In genomic region chr20:3784863-3785239, GRCh38 we compare ENCODE assay signal across 12 cellular contexts. TPM values are rescaled to one million over a fixed set of nuclear protein-coding genes. Genes with fewer than 3 reads are reported as not detected.
DNase-seq lines count a peak whose midpoint lies in the region; ATAC-seq, FAIRE-seq and TF ChIP-seq lines count a peak whose summit lies in the region.
"Had no signal": no experiment of that assay in that cellular context is flagged by ENCODE, and none has a peak within 500 bp of the region (broad histone marks: within the 10 kb centered on the region; RNA-seq: fewer than 3 reads in every experiment).

No MANE protein-coding gene starts in this region.

- H3K36me3 ChIP-seq in ACC112 (ENCODE audit: insufficient read depth, low read length) (peaks cover 2% of the 10 kb centered on the region; the same call in 1 of the 2 replicates), bronchial epithelial cell (ENCODE audit: control insufficient read depth, insufficient read depth, low read length) (peaks cover 5% of the 10 kb centered on the region)
- peaks cover 0 to 7% (median 0%) of the 10 kb centered on the region in 3 experiments for H3K36me3 ChIP-seq in naive thymus-derived CD4-positive, alpha-beta T cell (ENCODE audit: control insufficient read depth in 2 of 3, insufficient read depth in 3 of 3, low read length in 3 of 3)
- H3K36me3 ChIP-seq: pancreas had no signal

- POLR2A ChIA-PET in naive thymus-derived CD4-positive, alpha-beta T cell (lab: Charles Lee) = interaction anchor here (0.9 to 6.0 kb wide), 4 partner anchors 11 to 35 kb away, joined by 3 to 85 read pairs (median 6); partner anchors contain the start of genes ADISSP, AP5S1 and CDC25B

- no peak overlapping the region for H2AFZ ChIP-seq in ACC112 (ENCODE audit: low read length, unreplicated experiment)

- H3K9me3 Mint-ChIP-seq in naive thymus-derived CD4-positive, alpha-beta T cell = peaks cover 0 to 1% (median 0%) of the 10 kb centered on the region in 11 donors

- peaks cover 36% of the 10 kb centered on the region for H3K4me1 ChIP-seq in ACC112 (ENCODE audit: control insufficient read depth, insufficient read depth, low read length, unreplicated experiment)
- peaks cover 12 to 13% of the 10 kb centered on the region in 2 donors for H3K4me1 ChIP-seq in naive thymus-derived CD4-positive, alpha-beta T cell (ENCODE audit: control insufficient read depth in 2 of 2, insufficient read depth in 2 of 2, low read length in 2 of 2)

- no peak for ATAC-seq in naive thymus-derived CD4-positive, alpha-beta T cell
- ATAC-seq in GM19324 (IDR thresholded peaks at IDR 0.05; ENCODE audit: low FRiP score, unreplicated experiment) = no peak

- no peaks in the 10 kb centered on the region for H3K9me3 ChIP-seq in naive thymus-derived CD4-positive, alpha-beta T cell (ENCODE audit: control insufficient read depth in 2 of 3, low read length in 3 of 3)
- H3K9me3 ChIP-seq: pancreas had no signal

- H3K4me3 ChIP-seq in ACC112 (ENCODE audit: low read depth, low read length) = peak overlapping the region; percentile 98
- peak overlapping the region; percentile 52 for H3K4me3 ChIP-seq in bronchial epithelial cell (ENCODE audit: low read depth, low read length)
- no peak overlapping the region for H3K4me3 ChIP-seq in naive thymus-derived CD4-positive, alpha-beta T cell (ENCODE audit: low read length)

- no peak overlapping the region for H3K27ac ChIP-seq in ACC112 (ENCODE audit: low read depth, low read length)
- H3K27ac ChIP-seq in naive thymus-derived CD4-positive, alpha-beta T cell (ENCODE audit: low read depth, low read length) = peak overlapping the region; percentile 62

- no peak for TF ChIP-seq CTCF in bronchial epithelial cell (IDR thresholded peaks at IDR 0.05; ENCODE audit: insufficient read depth, low read length, severe bottlenecking)

- H3K4me1 Mint-ChIP-seq in naive thymus-derived CD4-positive, alpha-beta T cell = peaks cover 38 to 59% (median 56%) of the 10 kb centered on the region in 7 donors

- H3K27me3 Mint-ChIP-seq in naive thymus-derived CD4-positive, alpha-beta T cell = peaks cover 0 to 12% (median 0%) of the 10 kb centered on the region in 5 donors

- H3K27ac Mint-ChIP-seq in naive thymus-derived CD4-positive, alpha-beta T cell = peak overlapping the region in 7 of 9 donors; percentile 53 to 84 (median 73)

- CTCF ChIA-PET in naive thymus-derived CD4-positive, alpha-beta T cell (lab: Charles Lee) = interaction anchor here (0.7 to 8.4 kb wide), 3 partner anchors 16 to 58 kb away, joined by 3 to 82 read pairs (median 7); partner anchors contain the start of gene AP5S1

- no peak for DNase-seq in HTR-8/SVneo (ENCODE audit: insufficient read length, low spot score)
- no peak for DNase-seq in bronchial epithelial cell (ENCODE audit: low read depth)
- DNase-seq in naive thymus-derived CD4-positive, alpha-beta T cell = no peak
- DNase-seq in SKM-1 (lab: John Stamatoyannopoulos, UW; ENCODE audit: unreplicated experiment) = no peak
- DNase-seq in DMS53 treated with DMSO at 0.1 percent for 48 hours (lab: John Stamatoyannopoulos, UW; ENCODE audit: unreplicated experiment) = no peak
- no peak for DNase-seq in D341Med (ENCODE audit: low spot score)

- peaks cover 32% of the 10 kb centered on the region for H3K79me2 ChIP-seq in ACC112 (ENCODE audit: control insufficient read depth, insufficient read depth, low read length, unreplicated experiment)

- FAIRE-seq in HTR-8/SVneo (lab: Jason Lieb, UNC) (peak; percentile 16), bronchial epithelial cell (lab: Jason Lieb, UNC) (peak; percentile 83)
- FAIRE-seq: G401.6, pancreas had no signal

- intact Hi-C loops in naive thymus-derived CD4-positive, alpha-beta T cell (cut with micrococcal nuclease) = no loop called here

- H3K36me3 Mint-ChIP-seq in naive thymus-derived CD4-positive, alpha-beta T cell = peaks cover 0 to 5% (median 0%) of the 10 kb centered on the region in 5 donors

- H3K4me3 Mint-ChIP-seq in naive thymus-derived CD4-positive, alpha-beta T cell = peak overlapping the region; percentile 18 to 81 (median 54)

- H3K27me3 ChIP-seq in ACC112 (ENCODE audit: insufficient read depth, low read length) (no peaks in the 10 kb centered on the region), bronchial epithelial cell (ENCODE audit: control insufficient read depth, insufficient read depth, low read length) (no peaks in the 10 kb centered on the region)
- H3K27me3 ChIP-seq in naive thymus-derived CD4-positive, alpha-beta T cell (ENCODE audit: control insufficient read depth in 2 of 2, insufficient read depth in 2 of 2, low read length in 2 of 2) = no peaks in the 10 kb centered on the region
- H3K27me3 ChIP-seq: pancreas had no signal

RNA-seq across cellular contexts. Expression of gene CENPB, which starts 1.7 kb away (rescaled TPM):
- total RNA-seq in bronchial epithelial cell = 67.8 and 87.4 TPM in 2 replicates
- total RNA-seq in naive thymus-derived CD4-positive, alpha-beta T cell = 10 to 100 TPM; 35.3 to 73.6 (median 50.0) TPM
- 1 to 10 TPM; 1.3 to 1.8 TPM for polyA plus RNA-seq in naive thymus-derived CD4-positive, alpha-beta T cell

RNA-seq across cellular contexts. Expression of gene SPEF1, which starts 3.6 kb away (rescaled TPM):
- total RNA-seq in bronchial epithelial cell = under 0.01 TPM in 1 of 2 replicates, not detected in the other
- under 1 TPM in 3 of 5 experiments, not detected in 2; 0.24 to 0.32 (median 0.29) TPM for total RNA-seq in naive thymus-derived CD4-positive, alpha-beta T cell
- polyA plus RNA-seq in naive thymus-derived CD4-positive, alpha-beta T cell = not detected
- total RNA-seq: dermis blood vessel endothelial cell, urinary bladder had no signal

RNA-seq across cellular contexts. Expression of gene CDC25B, which starts 11.3 kb away (rescaled TPM):
- total RNA-seq in bronchial epithelial cell = 7.6 and 17.9 TPM in 2 replicates
- 100 to 1,000 TPM; 166 to 392 (median 281) TPM for total RNA-seq in naive thymus-derived CD4-positive, alpha-beta T cell
- polyA plus RNA-seq in naive thymus-derived CD4-positive, alpha-beta T cell = 10 to 100 TPM; 37.0 to 45.7 TPM

RNA-seq across cellular contexts. Expression of gene ADISSP, which starts 17.3 kb away (rescaled TPM):
- total RNA-seq in bronchial epithelial cell = 15.0 and 15.4 TPM in 2 replicates
- 10 to 100 TPM; 14.0 to 27.4 (median 18.4) TPM for total RNA-seq in naive thymus-derived CD4-positive, alpha-beta T cell
- polyA plus RNA-seq in naive thymus-derived CD4-positive, alpha-beta T cell = 10 to 100 TPM; 20.7 to 21.7 TPM

RNA-seq across cellular contexts. Expression of gene AP5S1, which starts 35.5 kb away (rescaled TPM):
- 9.5 and 12.4 TPM in 2 replicates for total RNA-seq in bronchial epithelial cell
- total RNA-seq in naive thymus-derived CD4-positive, alpha-beta T cell = 10 to 100 TPM in 4 of 5 experiments, 1 to 10 TPM in 1; 7.9 to 14.0 (median 10.8) TPM
- 10 to 100 TPM; 19.8 to 25.9 TPM for polyA plus RNA-seq in naive thymus-derived CD4-positive, alpha-beta T cell
